In the genomic region with DNA sequence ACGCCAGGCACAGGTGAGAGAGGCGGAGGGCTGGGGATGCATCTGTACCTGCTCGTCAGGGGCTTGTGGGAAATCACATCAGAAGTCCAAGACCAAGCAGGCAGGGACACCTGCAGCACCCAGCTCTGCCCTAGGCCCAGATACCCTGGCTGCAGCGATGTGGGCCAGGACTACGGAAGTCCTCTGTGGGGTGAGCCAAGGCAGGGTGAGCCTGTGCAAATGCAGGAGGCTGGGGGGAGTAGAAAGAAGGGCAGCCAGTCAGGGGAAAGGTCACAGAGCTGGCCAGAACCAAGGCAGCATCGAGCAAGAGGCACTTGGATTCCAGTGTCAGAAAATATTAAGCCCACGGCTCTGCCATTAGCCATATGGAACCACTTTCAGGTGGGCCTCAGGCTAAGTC, we compare ENCODE assay signal across 19 cellular contexts.
DNase-seq lines count a peak whose midpoint lies in the region; ATAC-seq, FAIRE-seq and TF ChIP-seq lines count a peak whose summit lies in the region.
"Had no signal": no experiment of that assay in that cellular context is flagged by ENCODE, and none has a peak within 500 bp of the region (broad histone marks: within the 10 kb centered on the region; RNA-seq: fewer than 3 reads in every experiment).

No MANE protein-coding gene starts in this region.

- intact Hi-C loops in GM12878 (cut with micrococcal nuclease; ENCODE audit: unreplicated experiment): no loop called here
- intact Hi-C loops in lower lobe of right lung (cut with DNase I): no loop called here

- peaks cover 84% of the 10 kb centered on the region for H3K4me1 Mint-ChIP-seq in stimulated activated memory B cell treated with anti-CD40 and anti-IgM and Interleukin-4, amounts not matched to agents 10 μg/mL and 1 μg/mL and 100 μg/mL, for 72 hours
- H3K4me1 Mint-ChIP-seq: activated CD4-positive, alpha-beta T cell treated with anti-CD3 and anti-CD28 coated beads, Interleukin-2, amount 10 ng/mL, durations not matched to agents 7 days and 5 days had no signal

- H4K20me1 ChIP-seq in MM.1S (ENCODE audit: insufficient read depth, low read length) (no peaks in the 10 kb centered on the region), GM12878 (ENCODE audit: control insufficient read depth, insufficient read depth) (no peaks in the 10 kb centered on the region)

- SMC1A ChIA-PET in GM12878 (lab: Charles Lee; ENCODE audit: uncharacterized antibody, unreplicated experiment): no interaction called here

- no peak for TF ChIP-seq RAD21 in GM12878 (IDR thresholded peaks at IDR 0.05; ENCODE audit: insufficient read depth, low read depth, low read length)

- H3K27ac ChIP-seq in MM.1S (ENCODE audit: low read length) (peak overlapping the region; percentile 98), GM12878 (ENCODE audit: control insufficient read depth, insufficient read depth) (no peak overlapping the region), lower lobe of right lung (peak overlapping the region; percentile 5)
- H3K27ac ChIP-seq: neutrophil had no signal

- H3K36me3 ChIP-seq in MM.1S (replicated peaks; ENCODE audit: insufficient read depth, low read length) (no peaks in the 10 kb centered on the region), GM12878 (ENCODE audit: control insufficient read depth in 2 of 2, insufficient read depth in 2 of 2, low read length in 1 of 2) (no peaks in the 10 kb centered on the region), lower lobe of right lung (no peaks in the 10 kb centered on the region)
- H3K36me3 ChIP-seq: neutrophil had no signal

- H3K4me3 ChIP-seq in MM.1S (ENCODE audit: low read length): peak overlapping the region; percentile 29; the same call in 1 of the 2 replicates
- no peak overlapping the region for H3K4me3 ChIP-seq in GM12878
- H3K4me3 ChIP-seq in lower lobe of right lung: no peak overlapping the region

- H3K9ac ChIP-seq in MM.1S (ENCODE audit: low read length) (peak overlapping the region; percentile 77; the same call in 1 of the 2 replicates), GM12878 (ENCODE audit: control insufficient read depth, insufficient read depth, low read length) (no peak overlapping the region)

- DNase-seq in MM.1S (no peak), GM12878 (ENCODE audit: low read depth, low spot score) (no peak), lower lobe of right lung (no peak), SHP77 treated with DMSO at 0.1 percent for 48 hours (lab: John Stamatoyannopoulos, UW) (no peak)
- no peak for DNase-seq in stimulated activated naive CD4-positive, alpha-beta T cell treated with Interleukin-2 at 50 U/mL for 16 hours (lab: John Stamatoyannopoulos, UW)
- DNase-seq: activated CD4-positive, alpha-beta T cell treated with anti-CD3 and anti-CD28 coated beads, Interleukin-2, amount 10 ng/mL, durations not matched to agents 7 days and 5 days; activated CD8-positive, alpha-beta memory T cell treated with anti-CD3 and anti-CD28 coated beads, Interleukin-2, amount 50 U/mL, for 4 hours; activated gamma-delta T cell treated with Interleukin-2 at 50 U/mL for 16 hours; cerebellar nuclear complex; islet precursor cell; midbrain; NCI-H2107; NCI-H526 treated with DMSO at 0.1 percent for 48 hours; retina had no signal

- CTCF ChIA-PET in GM12878 (lab: Yijun Ruan, JAX): interaction anchor here (1.0 kb wide), 1 partner anchor 131 kb away, joined by 3 read pairs; no protein-coding TSS in a partner anchor

- H3K27me3 ChIP-seq in MM.1S (replicated peaks; ENCODE audit: insufficient read depth, low read length) (no peaks in the 10 kb centered on the region), GM12878 (replicated peaks in 1 of 2; ENCODE audit: control insufficient read depth in 2 of 2, insufficient read depth in 2 of 2, low read length in 1 of 2) (no peaks in the 10 kb centered on the region), lower lobe of right lung (ENCODE audit: low read depth) (no peaks in the 10 kb centered on the region)

- peaks cover 46% of the 10 kb centered on the region for H3F3A ChIP-seq in MM.1S (ENCODE audit: insufficient read depth, low read length)

- no peaks in the 10 kb centered on the region for H3K9me3 Mint-ChIP-seq in stimulated activated memory B cell treated with anti-CD40 and anti-IgM and Interleukin-4, amounts not matched to agents 10 μg/mL and 1 μg/mL and 100 μg/mL, for 72 hours
- H3K9me3 Mint-ChIP-seq: activated CD4-positive, alpha-beta T cell treated with anti-CD3 and anti-CD28 coated beads, Interleukin-2, amount 10 ng/mL, durations not matched to agents 7 days and 5 days had no signal

- WGBS in GM12878 (ENCODE audit: insufficient coverage, insufficient replicate concordance, low lambda C conversion rate, missing lambda C conversion rate): 74% methylated on average over 7 of the region's 7 CpGs

- TF ChIP-seq POLR2A in GM12878 (IDR thresholded peaks at IDR 0.05; ENCODE audit: low read depth, low read length): no peak

- in situ Hi-C loops in GM12878 (cut with MboI): no loop called here

- no peaks in the 10 kb centered on the region for H3K27me3 Mint-ChIP-seq in stimulated activated memory B cell treated with anti-CD40 and anti-IgM and Interleukin-4, amounts not matched to agents 10 μg/mL and 1 μg/mL and 100 μg/mL, for 72 hours

- H3K9me3 ChIP-seq in MM.1S (replicated peaks; ENCODE audit: insufficient read depth, low read length) (no peaks in the 10 kb centered on the region), GM12878 (replicated peaks; ENCODE audit: control insufficient read depth, insufficient read depth, low read length) (no peaks in the 10 kb centered on the region), lower lobe of right lung (no peaks in the 10 kb centered on the region)
- H3K9me3 ChIP-seq: neutrophil had no signal

- ATAC-seq in GM12878: no peak
- no peak for ATAC-seq in lower lobe of right lung
- ATAC-seq in stimulated activated memory B cell treated with anti-CD40 and anti-IgM and Interleukin-4, amounts not matched to agents 10 μg/mL and 1 μg/mL and 100 μg/mL, for 72 hours: no peak
- ATAC-seq in GM18519 (IDR thresholded peaks at IDR 0.05; ENCODE audit: low FRiP score, unreplicated experiment): no peak
- ATAC-seq in GM18517 (IDR thresholded peaks at IDR 0.05; ENCODE audit: unreplicated experiment): no peak

- H2AFZ ChIP-seq in MM.1S (ENCODE audit: low read length): no peak overlapping the region
- H2AFZ ChIP-seq in GM12878 (ENCODE audit: control insufficient read depth, low read depth, low read length): no peak overlapping the region

- H3K4me1 ChIP-seq in MM.1S (ENCODE audit: low read length) (peaks cover 54% of the 10 kb centered on the region), GM12878 (ENCODE audit: control insufficient read depth, insufficient read depth, low read length) (peaks cover 47% of the 10 kb centered on the region), lower lobe of right lung (peaks cover 64% of the 10 kb centered on the region)

- POLR2A ChIA-PET in GM12878 (lab: Charles Lee): no interaction called here

- peak overlapping the region; percentile 39 for H3K4me3 Mint-ChIP-seq in stimulated activated memory B cell treated with anti-CD40 and anti-IgM and Interleukin-4, amounts not matched to agents 10 μg/mL and 1 μg/mL and 100 μg/mL, for 72 hours
- H3K4me3 Mint-ChIP-seq: activated CD4-positive, alpha-beta T cell treated with anti-CD3 and anti-CD28 coated beads, Interleukin-2, amount 10 ng/mL, durations not matched to agents 7 days and 5 days had no signal

- TF ChIP-seq CTCF in MM.1S (IDR thresholded peaks at IDR 0.05; ENCODE audit: low read length): no peak
- TF ChIP-seq CTCF in GM12878 (IDR thresholded peaks at IDR 0.05 in 2 of 3, conservative IDR thresholded peaks at IDR 0.05 in 1 of 3; ENCODE audit: control insufficient read depth in 2 of 3, extremely low read depth in 1 of 3, insufficient read depth in 1 of 3, low read depth in 3 of 3, low read length in 3 of 3): no peak
- no peak for TF ChIP-seq CTCF in lower lobe of right lung (IDR thresholded peaks at IDR 0.05)

- H3K79me2 ChIP-seq in MM.1S (ENCODE audit: low read length) (peaks cover 64% of the 10 kb centered on the region), GM12878 (ENCODE audit: control insufficient read depth, insufficient read depth, low read length) (no peaks in the 10 kb centered on the region)

- no peaks in the 10 kb centered on the region for H3K9me2 ChIP-seq in MM.1S (replicated peaks; ENCODE audit: insufficient read depth, low read length)

- H3K4me2 ChIP-seq in MM.1S (ENCODE audit: low read depth, low read length): peak overlapping the region; percentile 68
- H3K4me2 ChIP-seq in GM12878 (ENCODE audit: control insufficient read depth, insufficient read depth): peak overlapping the region; percentile 28

- H3K36me3 Mint-ChIP-seq in stimulated activated memory B cell treated with anti-CD40 and anti-IgM and Interleukin-4, amounts not matched to agents 10 μg/mL and 1 μg/mL and 100 μg/mL, for 72 hours: no peaks in the 10 kb centered on the region

- TF ChIP-seq EP300 in GM12878 (IDR thresholded peaks at IDR 0.05; ENCODE audit: borderline replicate concordance in 1 of 2, control insufficient read depth in 1 of 2, low read depth in 2 of 2, low read length in 2 of 2): no peak

- H3K27ac Mint-ChIP-seq in stimulated activated memory B cell treated with anti-CD40 and anti-IgM and Interleukin-4, amounts not matched to agents 10 μg/mL and 1 μg/mL and 100 μg/mL, for 72 hours: peak overlapping the region; percentile 76
- H3K27ac Mint-ChIP-seq: activated CD4-positive, alpha-beta T cell treated with anti-CD3 and anti-CD28 coated beads, Interleukin-2, amount 10 ng/mL, durations not matched to agents 7 days and 5 days had no signal

- RAD21 ChIA-PET in GM12878 (lab: Charles Lee; ENCODE audit: unreplicated experiment): no interaction called here

- no TSS peak for BruUV-seq in GM12878 (replicated peaks; lab: Mats Ljungman, UMichigan)

- no peak for FAIRE-seq in GM12878 (lab: Jason Lieb, UNC)
- FAIRE-seq: RCC 7860 had no signal

TF ChIP-seq in GM12878, 131 proteins besides CTCF, POLR2A, EP300 and RAD21 (continues in another document):
- TF ChIP-seq POLR2AphosphoS5 (IDR thresholded peaks at IDR 0.05; ENCODE audit: low read length): no peak
- no peak for TF ChIP-seq FOS (IDR thresholded peaks at IDR 0.05; ENCODE audit: borderline replicate concordance, extremely low read depth, insufficient read length)
- TF ChIP-seq, protein P1, sequence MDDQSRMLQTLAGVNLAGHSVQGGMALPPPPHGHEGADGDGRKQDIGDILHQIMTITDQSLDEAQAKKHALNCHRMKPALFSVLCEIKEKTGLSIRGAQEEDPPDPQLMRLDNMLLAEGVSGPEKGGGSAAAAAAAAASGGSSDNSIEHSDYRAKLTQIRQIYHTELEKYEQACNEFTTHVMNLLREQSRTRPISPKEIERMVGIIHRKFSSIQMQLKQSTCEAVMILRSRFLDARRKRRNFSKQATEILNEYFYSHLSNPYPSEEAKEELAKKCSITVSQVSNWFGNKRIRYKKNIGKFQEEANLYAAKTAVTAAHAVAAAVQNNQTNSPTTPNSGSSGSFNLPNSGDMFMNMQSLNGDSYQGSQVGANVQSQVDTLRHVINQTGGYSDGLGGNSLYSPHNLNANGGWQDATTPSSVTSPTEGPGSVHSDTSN (IDR thresholded peaks at IDR 0.05; ENCODE audit: insufficient replicate concordance, low read depth, low read length): no peak
- TF ChIP-seq BCL11A (IDR thresholded peaks at IDR 0.05; ENCODE audit: low read depth, low read length): no peak
- no peak for TF ChIP-seq SP1 (IDR thresholded peaks at IDR 0.05; ENCODE audit: low read depth, low read length)
- TF ChIP-seq RCOR1 (conservative IDR thresholded peaks at IDR 0.05; ENCODE audit: low read depth, low read length): no peak
- no peak for TF ChIP-seq STAT1 (conservative IDR thresholded peaks at IDR 0.05)
